ENCODE assay signal across 8 cellular contexts in genomic region chr1:159891275-159892157, GRCh38. TPM values are rescaled to one million over a fixed set of nuclear protein-coding genes. Genes with fewer than 3 reads are reported as not detected.
DNase-seq lines count a peak whose midpoint lies in the region; ATAC-seq and TF ChIP-seq lines count a peak whose summit lies in the region.

No MANE protein-coding gene starts in this region.

- H3K9me3 ChIP-seq in MG63 (no peaks in the 10 kb centered on the region), osteoblast (ENCODE audit: low read depth, low read length) (no peaks in the 10 kb centered on the region), thoracic aorta (no peaks in the 10 kb centered on the region)

- TF ChIP-seq CTCF in foreskin fibroblast (IDR thresholded peaks at IDR 0.05; ENCODE audit: low read depth, low read length) (peak; percentile 97), osteoblast (IDR thresholded peaks at IDR 0.05; ENCODE audit: extremely low read depth, low read depth, low read length) (peak; percentile 100), thoracic aorta (IDR thresholded peaks at IDR 0.05) (peak; percentile 86)

- no peak overlapping the region for H3K27ac Mint-ChIP-seq in activated T-helper 2 cell treated with anti-CD3 and anti-CD28 coated beads, Interferon-gamma antibody, Interleukin-2, Interleukin-4, amounts not matched to agents 10 μg/mL and 5 μg/mL and 100 μg/mL, durations not matched to agents 14 hours and 24 hours and 36 hours

- DNase-seq in DMS53 (lab: John Stamatoyannopoulos, UW) (peak; percentile 94), MG63 (peak; percentile 87), SHP77 (lab: John Stamatoyannopoulos, UW) (peak; percentile 81 to 82), foreskin fibroblast (peak; percentile 88 to 97), osteoblast (ENCODE audit: insufficient read length, low spot score, missing footprints) (peak; percentile 90), thoracic aorta (ENCODE audit: low spot score) (peak; percentile 58)
- DNase-seq in activated T-helper 2 cell treated with anti-CD3 and anti-CD28 coated beads, Interferon-gamma antibody, Interleukin-2, Interleukin-4, amounts not matched to agents 10 μg/mL and 5 μg/mL and 100 μg/mL, durations not matched to agents 14 hours and 24 hours and 36 hours (ENCODE audit: low spot score): peak; percentile 47

- H3K4me2 ChIP-seq in osteoblast (ENCODE audit: insufficient read depth, low read length): no peak overlapping the region

- no peak overlapping the region for H3K4me3 Mint-ChIP-seq in activated T-helper 2 cell treated with anti-CD3 and anti-CD28 coated beads, Interferon-gamma antibody, Interleukin-2, Interleukin-4, amounts not matched to agents 10 μg/mL and 5 μg/mL and 100 μg/mL, durations not matched to agents 14 hours and 24 hours and 36 hours (ENCODE audit: low read depth)

- H3K9me3 Mint-ChIP-seq in activated T-helper 2 cell treated with anti-CD3 and anti-CD28 coated beads, Interferon-gamma antibody, Interleukin-2, Interleukin-4, amounts not matched to agents 10 μg/mL and 5 μg/mL and 100 μg/mL, durations not matched to agents 14 hours and 24 hours and 36 hours: no peaks in the 10 kb centered on the region

- H3K4me3 ChIP-seq in MG63 (no peak overlapping the region), foreskin fibroblast (ENCODE audit: low read depth in 1 of 2, low read length in 2 of 2) (no peak overlapping the region), osteoblast (ENCODE audit: insufficient read depth, low read length) (no peak overlapping the region), thoracic aorta (no peak overlapping the region)

- H3K36me3 ChIP-seq in MG63 (no peaks in the 10 kb centered on the region), osteoblast (ENCODE audit: insufficient read depth, low read length) (no peaks in the 10 kb centered on the region), thoracic aorta (no peaks in the 10 kb centered on the region)

- no peak overlapping the region for H2AFZ ChIP-seq in osteoblast (ENCODE audit: low read length)

- peaks cover 11% of the 10 kb centered on the region for H3K4me1 Mint-ChIP-seq in activated T-helper 2 cell treated with anti-CD3 and anti-CD28 coated beads, Interferon-gamma antibody, Interleukin-2, Interleukin-4, amounts not matched to agents 10 μg/mL and 5 μg/mL and 100 μg/mL, durations not matched to agents 14 hours and 24 hours and 36 hours (ENCODE audit: low read depth)

- ATAC-seq in GM21786 (IDR thresholded peaks at IDR 0.05; ENCODE audit: unreplicated experiment) (peak; percentile 77), thoracic aorta (ENCODE audit: insufficient number of reproducible peaks, low FRiP score, low read depth) (peak; percentile 44)

- intact Hi-C loops in activated T-helper 2 cell treated with anti-CD3 and anti-CD28 coated beads, Interferon-gamma antibody, Interleukin-2, Interleukin-4, amounts not matched to agents 10 μg/mL and 5 μg/mL and 100 μg/mL, durations not matched to agents 14 hours and 24 hours and 36 hours (cut with micrococcal nuclease): loop anchor here (1.0 to 5.0 kb wide), 4 partner anchors 39 to 111 kb away; partner anchors contain the start of gene DUSP23

- peaks cover 24% of the 10 kb centered on the region for H3K4me1 ChIP-seq in osteoblast (ENCODE audit: insufficient read depth, low read length)
- peaks cover 10 to 28% of the 10 kb centered on the region in 2 donors for H3K4me1 ChIP-seq in thoracic aorta (ENCODE audit: control insufficient read depth in 1 of 2, low read depth in 2 of 2)

- H3K27ac ChIP-seq in osteoblast (ENCODE audit: low read depth, low read length) (no peak overlapping the region), thoracic aorta (no peak overlapping the region)

- H3K27me3 ChIP-seq in MG63 (no peaks in the 10 kb centered on the region), osteoblast (ENCODE audit: insufficient read depth, low read length) (no peaks in the 10 kb centered on the region), thoracic aorta (replicated peaks; ENCODE audit: insufficient read depth) (no peaks in the 10 kb centered on the region)

- H4K20me1 ChIP-seq in osteoblast (ENCODE audit: insufficient read depth, low read length): no peaks in the 10 kb centered on the region

- H3K36me3 Mint-ChIP-seq in activated T-helper 2 cell treated with anti-CD3 and anti-CD28 coated beads, Interferon-gamma antibody, Interleukin-2, Interleukin-4, amounts not matched to agents 10 μg/mL and 5 μg/mL and 100 μg/mL, durations not matched to agents 14 hours and 24 hours and 36 hours (ENCODE audit: low read depth): no peaks in the 10 kb centered on the region

- H3K79me2 ChIP-seq in osteoblast (ENCODE audit: insufficient read depth, low read length): no peaks in the 10 kb centered on the region

- peaks cover 15% of the 10 kb centered on the region for H3K27me3 Mint-ChIP-seq in activated T-helper 2 cell treated with anti-CD3 and anti-CD28 coated beads, Interferon-gamma antibody, Interleukin-2, Interleukin-4, amounts not matched to agents 10 μg/mL and 5 μg/mL and 100 μg/mL, durations not matched to agents 14 hours and 24 hours and 36 hours (ENCODE audit: low read depth)

RNA-seq across cellular contexts. Expression of gene CFAP45, which starts 8.4 kb away (rescaled TPM):
- 0.10 and 0.39 TPM in 2 replicates for total RNA-seq in MG63 (2014; rRNA removed; shearing (Covaris generic); ENCODE audit: low replicate concordance)
- 1.5 and 2.3 TPM in 2 replicates for total RNA-seq in activated T-helper 2 cell treated with anti-CD3 and anti-CD28 coated beads, Interferon-gamma antibody, Interleukin-2, Interleukin-4, amounts not matched to agents 10 μg/mL and 5 μg/mL and 100 μg/mL, durations not matched to agents 14 hours and 24 hours and 36 hours
- total RNA-seq in osteoblast (0.29 and 0.36 TPM in 2 replicates), thoracic aorta (1 to 10 TPM in 1 of 2 donors, under 1 TPM in 1; 0.95 to 2.1 TPM)

RNA-seq across cellular contexts. Expression of gene VSIG8, which starts 29.1 kb away (rescaled TPM):
- total RNA-seq in MG63 (2014; rRNA removed; shearing (Covaris generic); ENCODE audit: low replicate concordance): not detected in 2 replicates
- total RNA-seq in activated T-helper 2 cell treated with anti-CD3 and anti-CD28 coated beads, Interferon-gamma antibody, Interleukin-2, Interleukin-4, amounts not matched to agents 10 μg/mL and 5 μg/mL and 100 μg/mL, durations not matched to agents 14 hours and 24 hours and 36 hours: not detected in 2 replicates
- not detected in 2 replicates for total RNA-seq in osteoblast
- total RNA-seq in thoracic aorta: not detected

RNA-seq across cellular contexts. Expression of gene TAGLN2, which starts 33.8 kb away (rescaled TPM):
- 651 and 1,079 TPM in 2 replicates for total RNA-seq in MG63 (2014; rRNA removed; shearing (Covaris generic); ENCODE audit: low replicate concordance)
- 558 and 578 TPM in 2 replicates for total RNA-seq in activated T-helper 2 cell treated with anti-CD3 and anti-CD28 coated beads, Interferon-gamma antibody, Interleukin-2, Interleukin-4, amounts not matched to agents 10 μg/mL and 5 μg/mL and 100 μg/mL, durations not matched to agents 14 hours and 24 hours and 36 hours
- total RNA-seq in osteoblast (156 and 159 TPM in 2 replicates), thoracic aorta (100 to 1,000 TPM; 298 to 352 TPM)

RNA-seq across cellular contexts. Expression of gene IGSF9, which starts 53.9 kb away (rescaled TPM):
- not detected in 2 replicates for total RNA-seq in MG63 (2014; rRNA removed; shearing (Covaris generic); ENCODE audit: low replicate concordance)
- not detected in 2 replicates for total RNA-seq in activated T-helper 2 cell treated with anti-CD3 and anti-CD28 coated beads, Interferon-gamma antibody, Interleukin-2, Interleukin-4, amounts not matched to agents 10 μg/mL and 5 μg/mL and 100 μg/mL, durations not matched to agents 14 hours and 24 hours and 36 hours
- total RNA-seq in osteoblast (under 0.01 TPM in 2 replicates), thoracic aorta (under 1 TPM in 1 of 2 donors, not detected in 1; 0.99 TPM)
